2 cellular contexts compared by ENCODE assay signal in the genomic region with DNA sequence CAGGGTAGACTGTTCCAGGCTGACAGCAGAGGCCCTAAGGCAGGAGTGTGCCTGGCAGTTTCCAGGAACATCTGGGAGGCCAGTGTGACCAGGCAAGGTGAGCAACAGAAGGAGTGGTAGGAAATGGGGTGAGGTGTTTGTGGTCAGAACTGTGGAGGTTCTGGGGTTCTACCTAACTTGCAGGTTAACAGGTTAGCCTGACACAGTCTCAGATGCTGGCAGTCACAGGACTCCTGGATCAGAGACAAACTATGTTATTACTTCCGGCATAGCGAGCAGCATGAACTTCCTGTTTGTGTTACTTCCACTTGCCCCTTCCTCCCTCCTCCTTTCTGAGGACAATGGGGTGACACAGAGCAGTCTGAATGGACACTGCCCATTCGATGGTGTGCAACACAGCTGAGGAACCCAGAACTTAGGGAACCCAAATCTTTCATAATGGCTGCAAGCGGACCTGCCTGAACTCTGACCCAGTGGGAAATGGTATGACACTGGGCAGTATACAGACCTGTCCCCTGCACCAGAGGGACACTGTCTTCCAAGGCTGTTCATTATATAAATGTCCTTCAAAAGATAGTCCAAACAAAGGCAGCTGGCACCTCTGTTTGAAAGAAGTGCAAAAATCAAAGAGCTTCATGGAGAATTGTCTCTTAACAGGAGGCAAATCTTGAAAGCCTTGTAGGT.
TF ChIP-seq lines count a peak whose summit lies in the region.

No MANE protein-coding gene starts in this region.

TF ChIP-seq in GM12878, 131 proteins besides CTCF, POLR2A, EP300 and RAD21:
- TF ChIP-seq, protein P1, sequence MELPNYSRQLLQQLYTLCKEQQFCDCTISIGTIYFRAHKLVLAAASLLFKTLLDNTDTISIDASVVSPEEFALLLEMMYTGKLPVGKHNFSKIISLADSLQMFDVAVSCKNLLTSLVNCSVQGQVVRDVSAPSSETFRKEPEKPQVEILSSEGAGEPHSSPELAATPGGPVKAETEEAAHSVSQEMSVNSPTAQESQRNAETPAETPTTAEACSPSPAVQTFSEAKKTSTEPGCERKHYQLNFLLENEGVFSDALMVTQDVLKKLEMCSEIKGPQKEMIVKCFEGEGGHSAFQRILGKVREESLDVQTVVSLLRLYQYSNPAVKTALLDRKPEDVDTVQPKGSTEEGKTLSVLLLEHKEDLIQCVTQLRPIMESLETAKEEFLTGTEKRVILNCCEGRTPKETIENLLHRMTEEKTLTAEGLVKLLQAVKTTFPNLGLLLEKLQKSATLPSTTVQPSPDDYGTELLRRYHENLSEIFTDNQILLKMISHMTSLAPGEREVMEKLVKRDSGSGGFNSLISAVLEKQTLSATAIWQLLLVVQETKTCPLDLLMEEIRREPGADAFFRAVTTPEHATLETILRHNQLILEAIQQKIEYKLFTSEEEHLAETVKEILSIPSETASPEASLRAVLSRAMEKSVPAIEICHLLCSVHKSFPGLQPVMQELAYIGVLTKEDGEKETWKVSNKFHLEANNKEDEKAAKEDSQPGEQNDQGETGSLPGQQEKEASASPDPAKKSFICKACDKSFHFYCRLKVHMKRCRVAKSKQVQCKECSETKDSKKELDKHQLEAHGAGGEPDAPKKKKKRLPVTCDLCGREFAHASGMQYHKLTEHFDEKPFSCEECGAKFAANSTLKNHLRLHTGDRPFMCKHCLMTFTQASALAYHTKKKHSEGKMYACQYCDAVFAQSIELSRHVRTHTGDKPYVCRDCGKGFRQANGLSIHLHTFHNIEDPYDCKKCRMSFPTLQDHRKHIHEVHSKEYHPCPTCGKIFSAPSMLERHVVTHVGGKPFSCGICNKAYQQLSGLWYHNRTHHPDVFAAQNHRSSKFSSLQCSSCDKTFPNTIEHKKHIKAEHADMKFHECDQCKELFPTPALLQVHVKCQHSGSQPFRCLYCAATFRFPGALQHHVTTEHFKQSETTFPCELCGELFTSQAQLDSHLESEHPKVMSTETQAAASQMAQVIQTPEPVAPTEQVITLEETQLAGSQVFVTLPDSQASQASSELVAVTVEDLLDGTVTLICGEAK (IDR thresholded peaks at IDR 0.05; ENCODE audit: borderline replicate concordance): 0 out of 2 replicates have a peak, but pooled peaks have one; percentile 28
- peak; percentile 59; the same call in 1 of the 2 replicates for TF ChIP-seq GABPA (IDR thresholded peaks at IDR 0.05; ENCODE audit: low read depth)
- TF ChIP-seq NRF1 (conservative IDR thresholded peaks at IDR 0.05; ENCODE audit: low read depth, low read length): no peak
- TF ChIP-seq PAX8 (IDR thresholded peaks at IDR 0.05): no peak
- TF ChIP-seq SPI1 (IDR thresholded peaks at IDR 0.05; ENCODE audit: borderline replicate concordance, insufficient read depth, low read depth, low read length): 0 out of 2 replicates have a peak, but pooled peaks have one; percentile 11
- TF ChIP-seq NR2C1 (IDR thresholded peaks at IDR 0.05): peak; percentile 21; the same call in 1 of the 2 replicates
- TF ChIP-seq ZNF24 (IDR thresholded peaks at IDR 0.05): no peak
- peak in 1 of 2 experiments; percentile 30; a peak in 1 of 4 replicates for TF ChIP-seq ETV6 (conservative IDR thresholded peaks at IDR 0.05 in 1 of 2, IDR thresholded peaks at IDR 0.05 in 1 of 2; ENCODE audit: borderline replicate concordance in 1 of 2, low read depth in 1 of 2)

TF ChIP-seq in WTC11, 78 proteins besides CTCF, POLR2A, EP300 and RAD21:
- TF ChIP-seq SMAD3 (CRISPR knock-in tag; IDR thresholded peaks at IDR 0.05; ENCODE audit: borderline replicate concordance): no peak
- TF ChIP-seq, protein P2, sequence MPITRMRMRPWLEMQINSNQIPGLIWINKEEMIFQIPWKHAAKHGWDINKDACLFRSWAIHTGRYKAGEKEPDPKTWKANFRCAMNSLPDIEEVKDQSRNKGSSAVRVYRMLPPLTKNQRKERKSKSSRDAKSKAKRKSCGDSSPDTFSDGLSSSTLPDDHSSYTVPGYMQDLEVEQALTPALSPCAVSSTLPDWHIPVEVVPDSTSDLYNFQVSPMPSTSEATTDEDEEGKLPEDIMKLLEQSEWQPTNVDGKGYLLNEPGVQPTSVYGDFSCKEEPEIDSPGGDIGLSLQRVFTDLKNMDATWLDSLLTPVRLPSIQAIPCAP (CRISPR knock-in tag; IDR thresholded peaks at IDR 0.05): no peak
- no peak for TF ChIP-seq ZNF232 (CRISPR knock-in tag; IDR thresholded peaks at IDR 0.05)
- no peak for TF ChIP-seq NFYB (CRISPR knock-in tag; conservative IDR thresholded peaks at IDR 0.05; ENCODE audit: low read depth)
- TF ChIP-seq MXD4 (CRISPR knock-in tag; IDR thresholded peaks at IDR 0.05; ENCODE audit: borderline replicate concordance): no peak
- no peak for TF ChIP-seq ZNF219 (CRISPR knock-in tag; IDR thresholded peaks at IDR 0.05; ENCODE audit: borderline replicate concordance)
- TF ChIP-seq IRF2 (CRISPR knock-in tag; IDR thresholded peaks at IDR 0.05; ENCODE audit: borderline replicate concordance, low read depth): no peak
- no peak for TF ChIP-seq TP53 (CRISPR knock-in tag; IDR thresholded peaks at IDR 0.05)
- TF ChIP-seq, protein P3, sequence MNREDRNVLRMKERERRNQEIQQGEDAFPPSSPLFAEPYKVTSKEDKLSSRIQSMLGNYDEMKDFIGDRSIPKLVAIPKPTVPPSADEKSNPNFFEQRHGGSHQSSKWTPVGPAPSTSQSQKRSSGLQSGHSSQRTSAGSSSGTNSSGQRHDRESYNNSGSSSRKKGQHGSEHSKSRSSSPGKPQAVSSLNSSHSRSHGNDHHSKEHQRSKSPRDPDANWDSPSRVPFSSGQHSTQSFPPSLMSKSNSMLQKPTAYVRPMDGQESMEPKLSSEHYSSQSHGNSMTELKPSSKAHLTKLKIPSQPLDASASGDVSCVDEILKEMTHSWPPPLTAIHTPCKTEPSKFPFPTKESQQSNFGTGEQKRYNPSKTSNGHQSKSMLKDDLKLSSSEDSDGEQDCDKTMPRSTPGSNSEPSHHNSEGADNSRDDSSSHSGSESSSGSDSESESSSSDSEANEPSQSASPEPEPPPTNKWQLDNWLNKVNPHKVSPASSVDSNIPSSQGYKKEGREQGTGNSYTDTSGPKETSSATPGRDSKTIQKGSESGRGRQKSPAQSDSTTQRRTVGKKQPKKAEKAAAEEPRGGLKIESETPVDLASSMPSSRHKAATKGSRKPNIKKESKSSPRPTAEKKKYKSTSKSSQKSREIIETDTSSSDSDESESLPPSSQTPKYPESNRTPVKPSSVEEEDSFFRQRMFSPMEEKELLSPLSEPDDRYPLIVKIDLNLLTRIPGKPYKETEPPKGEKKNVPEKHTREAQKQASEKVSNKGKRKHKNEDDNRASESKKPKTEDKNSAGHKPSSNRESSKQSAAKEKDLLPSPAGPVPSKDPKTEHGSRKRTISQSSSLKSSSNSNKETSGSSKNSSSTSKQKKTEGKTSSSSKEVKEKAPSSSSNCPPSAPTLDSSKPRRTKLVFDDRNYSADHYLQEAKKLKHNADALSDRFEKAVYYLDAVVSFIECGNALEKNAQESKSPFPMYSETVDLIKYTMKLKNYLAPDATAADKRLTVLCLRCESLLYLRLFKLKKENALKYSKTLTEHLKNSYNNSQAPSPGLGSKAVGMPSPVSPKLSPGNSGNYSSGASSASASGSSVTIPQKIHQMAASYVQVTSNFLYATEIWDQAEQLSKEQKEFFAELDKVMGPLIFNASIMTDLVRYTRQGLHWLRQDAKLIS (CRISPR knock-in tag; IDR thresholded peaks at IDR 0.05; ENCODE audit: borderline replicate concordance): no peak
- TF ChIP-seq ZNF396 (CRISPR knock-in tag; IDR thresholded peaks at IDR 0.05; ENCODE audit: borderline replicate concordance): no peak
- TF ChIP-seq MYBL2 (CRISPR knock-in tag; IDR thresholded peaks at IDR 0.05): no peak
- TF ChIP-seq ZNF416 (CRISPR knock-in tag; IDR thresholded peaks at IDR 0.05): no peak
- no peak for TF ChIP-seq CBFB (CRISPR knock-in tag; IDR thresholded peaks at IDR 0.05; ENCODE audit: low read depth)
- no peak for TF ChIP-seq ZNF671 (CRISPR knock-in tag; IDR thresholded peaks at IDR 0.05)
- TF ChIP-seq, protein P4, sequence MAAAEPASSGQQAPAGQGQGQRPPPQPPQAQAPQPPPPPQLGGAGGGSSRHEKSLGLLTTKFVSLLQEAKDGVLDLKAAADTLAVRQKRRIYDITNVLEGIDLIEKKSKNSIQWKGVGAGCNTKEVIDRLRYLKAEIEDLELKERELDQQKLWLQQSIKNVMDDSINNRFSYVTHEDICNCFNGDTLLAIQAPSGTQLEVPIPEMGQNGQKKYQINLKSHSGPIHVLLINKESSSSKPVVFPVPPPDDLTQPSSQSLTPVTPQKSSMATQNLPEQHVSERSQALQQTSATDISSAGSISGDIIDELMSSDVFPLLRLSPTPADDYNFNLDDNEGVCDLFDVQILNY (CRISPR knock-in tag; IDR thresholded peaks at IDR 0.05): no peak
